ENCODE assay signal across 8 cellular contexts in genomic region chr15:45187894-45188830, GRCh38. TPM values are rescaled to one million over a fixed set of nuclear protein-coding genes. Genes with fewer than 3 reads are reported as not detected.
DNase-seq lines count a peak whose midpoint lies in the region; ATAC-seq and TF ChIP-seq lines count a peak whose summit lies in the region.

Gene SHF (minus strand): TSS chr15:45187966. CDS start chr15:45187951, 15 bp downstream.

- peak within 1 kb of the TSS; percentile 56 for H2AFZ ChIP-seq in neuron (ENCODE audit: low read depth, low read length)

- H3K9me3 Mint-ChIP-seq in activated T-helper 17 cell treated with anti-CD3 and anti-CD28 coated beads, Interleukin-2, amount 50 U/mL, for 72 hours = no peaks in the 10 kb centered on the region

- peak within 1 kb of the TSS; percentile 42 to 75 for H3K27ac ChIP-seq in testis

- peak; percentile 37 for ATAC-seq in HG02610 (IDR thresholded peaks at IDR 0.05; ENCODE audit: unreplicated experiment)
- ATAC-seq in activated T-helper 17 cell treated with anti-CD3 and anti-CD28 coated beads, Interleukin-2, amount 50 U/mL, for 72 hours (replicated peaks) = peak; percentile 80

- peak within 1 kb of the TSS; percentile 89 for H3K4me3 Mint-ChIP-seq in activated T-helper 17 cell treated with anti-CD3 and anti-CD28 coated beads, Interleukin-2, amount 50 U/mL, for 72 hours

- H3K27me3 Mint-ChIP-seq in activated T-helper 17 cell treated with anti-CD3 and anti-CD28 coated beads, Interleukin-2, amount 50 U/mL, for 72 hours = peaks cover under 1% of the 10 kb centered on the region

- H3K4me1 Mint-ChIP-seq in activated T-helper 17 cell treated with anti-CD3 and anti-CD28 coated beads, Interleukin-2, amount 50 U/mL, for 72 hours = peaks cover 24% of the 10 kb centered on the region

- intact Hi-C loops in testis (cut with DNase I; ENCODE audit: low total_unique reads) = no loop called here

- no peak for TF ChIP-seq POLR2A in testis (IDR thresholded peaks at IDR 0.05)

- peaks cover 26% of the 10 kb centered on the region for H3K27me3 ChIP-seq in NT2/D1 (ENCODE audit: insufficient read depth, insufficient read length)
- no peaks in the 10 kb centered on the region for H3K27me3 ChIP-seq in neuron (ENCODE audit: insufficient read depth, low read length)
- no peaks in the 10 kb centered on the region for H3K27me3 ChIP-seq in testis

- DNase-seq in C1 segment of cervical spinal cord (lab: John Stamatoyannopoulos, UW) (peak in 10 of 14 donors; percentile 20 to 83 (median 32)), NT2/D1 (ENCODE audit: low read depth, low spot score) (no peak), fibroblast of the aortic adventitia (ENCODE audit: low read depth) (peak; percentile 35), testis (peak; percentile 80), H4 (ENCODE audit: low spot score) (no peak)

- peaks cover 3% of the 10 kb centered on the region for H3K4me1 ChIP-seq in NT2/D1 (ENCODE audit: insufficient read depth, insufficient read length)
- H3K4me1 ChIP-seq in neuron (ENCODE audit: insufficient read depth, low read length) = peaks cover 19% of the 10 kb centered on the region
- no peaks in the 10 kb centered on the region for H3K4me1 ChIP-seq in testis

- H3K4me3 ChIP-seq in NT2/D1 (ENCODE audit: insufficient read length, low read depth) (peak within 1 kb of the TSS; percentile 68), fibroblast of the aortic adventitia (ENCODE audit: low read depth, low read length) (peak within 1 kb of the TSS; percentile 74), neuron (ENCODE audit: low read length) (peak within 1 kb of the TSS; percentile 73), testis (peak within 1 kb of the TSS; percentile 72 to 77)

- WGBS in testis, 2 donors = 0 to 1% methylated on average over 37 to 38 of the region's 57 CpGs

- no peaks in the 10 kb centered on the region for H3K36me3 ChIP-seq in NT2/D1 (ENCODE audit: insufficient read depth, insufficient read length, low read length)
- H3K36me3 ChIP-seq in neuron (ENCODE audit: insufficient read depth, low read length) = no peaks in the 10 kb centered on the region
- no peaks in the 10 kb centered on the region for H3K36me3 ChIP-seq in testis (ENCODE audit: low read depth, missing control alignments)

- H3K9me3 ChIP-seq in NT2/D1 (ENCODE audit: insufficient read depth, low read length) = no peaks in the 10 kb centered on the region
- no peaks in the 10 kb centered on the region for H3K9me3 ChIP-seq in neuron (ENCODE audit: low read length)
- no peaks in the 10 kb centered on the region for H3K9me3 ChIP-seq in testis

- H3K36me3 Mint-ChIP-seq in activated T-helper 17 cell treated with anti-CD3 and anti-CD28 coated beads, Interleukin-2, amount 50 U/mL, for 72 hours (ENCODE audit: low read depth) = peaks cover 45% of the 10 kb centered on the region

- TF ChIP-seq CTCF in fibroblast of the aortic adventitia (IDR thresholded peaks at IDR 0.05; ENCODE audit: insufficient read depth, low read length) (no peak), testis (IDR thresholded peaks at IDR 0.05) (no peak)

- H3K27ac Mint-ChIP-seq in activated T-helper 17 cell treated with anti-CD3 and anti-CD28 coated beads, Interleukin-2, amount 50 U/mL, for 72 hours = peak within 1 kb of the TSS; percentile 93

- peak within 1 kb of the TSS; percentile 77 for H3K9ac ChIP-seq in NT2/D1 (ENCODE audit: insufficient read length, low read depth)

RNA-seq across cellular contexts. Expression of gene SHF, which starts in this region (rescaled TPM):
- 100 to 1,000 TPM in 1 of 2 donors, 1 to 10 TPM in 1; 2.7 to 111 TPM for total RNA-seq in activated T-helper 17 cell treated with anti-CD3 and anti-CD28 coated beads, Interleukin-2, amount 50 U/mL, for 72 hours
- 1.9 and 11.0 TPM in 2 replicates for total RNA-seq in fibroblast of the aortic adventitia (ENCODE audit: low replicate concordance)
- 10 to 100 TPM in 1 of 2 donors, 1 to 10 TPM in 1; 9.3 to 12.7 TPM for total RNA-seq in testis
- 13.2 TPM for polyA plus RNA-seq in testis (ENCODE audit: insufficient read depth, low read depth, low replicate concordance)
- 2.7 and 5.1 TPM in 2 replicates for total RNA-seq in H4 (2014; rRNA removed; shearing (Covaris generic))

Comparison
In these comparisons a context has a peak if more than half of its experiments do, and no peak if none do; other contexts are left out.
1. DNase-seq: peak in C1 segment of cervical spinal cord (10 of 14), fibroblast of the aortic adventitia (single experiment) and testis (single experiment); none in NT2/D1 (single experiment) and H4 (single experiment).
2. Peak in every context shown above with its lines, with median percentiles within 50 percentile points of each other: H3K4me3 ChIP-seq.